In the genomic region with DNA sequence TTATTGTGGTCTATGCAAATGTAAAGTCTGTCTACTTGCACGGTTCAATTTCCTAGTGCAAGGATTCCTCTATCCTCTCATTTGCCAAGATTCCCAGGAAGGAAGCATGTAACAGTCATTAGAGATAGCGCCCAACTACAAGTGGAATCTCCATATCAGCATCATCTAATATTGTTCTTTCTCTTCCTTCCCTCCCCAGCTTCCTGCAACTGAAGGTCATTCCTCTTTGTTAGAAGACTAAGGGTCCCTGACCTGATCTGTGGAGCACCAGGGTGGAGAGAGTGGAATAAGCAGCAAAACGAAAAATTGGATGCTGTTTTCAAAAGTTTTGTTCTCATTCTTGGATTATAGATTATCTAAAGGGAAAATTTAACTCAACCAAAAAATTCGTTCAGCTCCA, we compare ENCODE assay signal across 23 cellular contexts.
DNase-seq lines count a peak whose midpoint lies in the region; ATAC-seq, FAIRE-seq and TF ChIP-seq lines count a peak whose summit lies in the region.
"Had no signal": no experiment of that assay in that cellular context is flagged by ENCODE, and none has a peak within 500 bp of the region (broad histone marks: within the 10 kb centered on the region; RNA-seq: fewer than 3 reads in every experiment).

No MANE protein-coding gene starts in this region.

- no peaks in the 10 kb centered on the region for H3K9me3 ChIP-seq in liver (ENCODE audit: control insufficient read depth in 4 of 4, low read length in 3 of 4)
- no peaks in the 10 kb centered on the region for H3K9me3 ChIP-seq in HepG2 (ENCODE audit: low read length)
- H3K9me3 ChIP-seq in right lobe of liver = no peaks in the 10 kb centered on the region
- H3K9me3 ChIP-seq in spleen = no peaks in the 10 kb centered on the region
- H3K9me3 ChIP-seq: BLaER1, Caco-2 had no signal

- H2AFZ ChIP-seq in HepG2 (ENCODE audit: low read length) = no peak overlapping the region
- H2AFZ ChIP-seq: GM23338 had no signal

- no peaks in the 10 kb centered on the region for H3K36me3 ChIP-seq in liver (ENCODE audit: control insufficient read depth in 4 of 4, insufficient read depth in 3 of 4, low read depth in 1 of 4, low read length in 3 of 4)
- H3K36me3 ChIP-seq in HepG2 (replicated peaks in 1 of 2; ENCODE audit: control insufficient read depth in 1 of 2, insufficient read depth in 2 of 2, low read length in 2 of 2) = no peaks in the 10 kb centered on the region
- H3K36me3 ChIP-seq in right lobe of liver = no peaks in the 10 kb centered on the region
- no peaks in the 10 kb centered on the region for H3K36me3 ChIP-seq in spleen
- H3K36me3 ChIP-seq: BLaER1 had no signal

- POLR2A ChIA-PET in HepG2 (lab: Yijun Ruan, JAX) = no interaction called here

- H3K9ac ChIP-seq in liver (ENCODE audit: low read depth in 1 of 2, low read length in 2 of 2) (no peak overlapping the region), HepG2 (ENCODE audit: insufficient read depth, low read depth, low read length) (no peak overlapping the region)
- H3K9ac ChIP-seq: BLaER1 had no signal

- CTCF ChIA-PET in HepG2 (lab: Yijun Ruan, JAX; ENCODE audit: low intra/inter-chr PET ratio, low total read pairs) = no interaction called here

- H3K27me3 ChIP-seq in liver (ENCODE audit: control insufficient read depth in 4 of 4, insufficient read depth in 4 of 4, low read length in 3 of 4) = no peaks in the 10 kb centered on the region
- no peaks in the 10 kb centered on the region for H3K27me3 ChIP-seq in HepG2 (ENCODE audit: control insufficient read depth in 1 of 2, insufficient read depth in 2 of 2, low read length in 2 of 2)
- H3K27me3 ChIP-seq in right lobe of liver = no peaks in the 10 kb centered on the region
- no peaks in the 10 kb centered on the region for H3K27me3 ChIP-seq in spleen (replicated peaks in 1 of 7)
- H3K27me3 ChIP-seq: BLaER1 had no signal

- in situ Hi-C loops in HepG2 (cut with HindIII; ENCODE audit: extremely low pct_ligation_motif_present, low pct_unique_long_range_greater_than_20kb) = no loop called here

- no TSS peak for BruUV-seq in HepG2 (replicated peaks; lab: Mats Ljungman, UMichigan)

- TF ChIP-seq POLR2A in HepG2 (IDR thresholded peaks at IDR 0.05; ENCODE audit: insufficient read depth in 1 of 2, low read depth in 2 of 2, low read length in 2 of 2) (no peak), right lobe of liver (IDR thresholded peaks at IDR 0.05) (no peak), spleen (IDR thresholded peaks at IDR 0.05) (no peak)

- 56% methylated on average over 4 of the region's 4 CpGs for WGBS in liver
- 1% methylated on average over 4 of the region's 4 CpGs for WGBS in HepG2 (ENCODE audit: low lambda C conversion rate)
- 45% methylated on average over 4 of the region's 4 CpGs for WGBS in right lobe of liver (ENCODE audit: insufficient coverage, low coverage, low lambda C conversion rate, missing lambda C conversion rate)
- WGBS in spleen, 5 donors = 50 to 66% (median 56%) methylated on average over 4 of the region's 4 CpGs

- peak in 1 of 2 donors; percentile 11 for TF ChIP-seq RAD21 in liver (IDR thresholded peaks at IDR 0.05)
- no peak for TF ChIP-seq RAD21 in HepG2 (CRISPR knock-in tag; IDR thresholded peaks at IDR 0.05)

- DNase-seq in DMS 273 (lab: John Stamatoyannopoulos, UW; ENCODE audit: unreplicated experiment) (peak; percentile 23), DMS 273 treated with DMSO at 0.1 percent for 48 hours (lab: John Stamatoyannopoulos, UW) (no peak), HepG2 (ENCODE audit: low spot score) (no peak), right lobe of liver (no peak), spleen (no peak), SIG-M5 treated with dmso at 0.1 percent for 504 hours (lab: John Stamatoyannopoulos, UW; ENCODE audit: unreplicated experiment) (no peak), mesenteric fat pad (ENCODE audit: low spot score) (no peak)
- DNase-seq: Caco-2; CD4-positive, CD25-positive, alpha-beta regulatory T cell; CD8-positive, alpha-beta T cell; DMS53; DMS79 treated with DMSO at 0.1 percent for 48 hours; GF-D8; HCEC 1CT had no signal

- no peak for TF ChIP-seq EP300 in HepG2 (IDR thresholded peaks at IDR 0.05; ENCODE audit: low read depth in 2 of 2, low read length in 2 of 2)
- TF ChIP-seq EP300 in HepG2 (CRISPR knock-in tag; IDR thresholded peaks at IDR 0.05; ENCODE audit: borderline replicate concordance) = no peak

- H3K4me1 ChIP-seq in liver (ENCODE audit: control insufficient read depth in 4 of 4, insufficient read depth in 4 of 4, low read length in 3 of 4) = no peaks in the 10 kb centered on the region
- peaks cover 8% of the 10 kb centered on the region; the same call in 1 of the 2 replicates for H3K4me1 ChIP-seq in HepG2 (ENCODE audit: insufficient read depth, low read length)
- H3K4me1 ChIP-seq in right lobe of liver = no peaks in the 10 kb centered on the region
- H3K4me1 ChIP-seq in spleen = peaks cover 0 to 40% (median 9%) of the 10 kb centered on the region in 6 donors
- H3K4me1 ChIP-seq: BLaER1 had no signal

- H3K79me2 ChIP-seq in HepG2 (ENCODE audit: insufficient read depth, low read length) = no peaks in the 10 kb centered on the region

- H3K4me3 ChIP-seq in liver (ENCODE audit: low read depth in 1 of 3, low read length in 3 of 3) (no peak overlapping the region), HepG2 (replicated peaks in 1 of 3; ENCODE audit: insufficient read depth in 1 of 3, low read depth in 2 of 3, low read length in 3 of 3) (no peak overlapping the region), right lobe of liver (no peak overlapping the region), spleen (no peak overlapping the region)
- H3K4me3 ChIP-seq: BLaER1, GM23338 had no signal

- no peak for ATAC-seq in HepG2
- peak; percentile 14 to 53 (median 26) for ATAC-seq in right lobe of liver
- ATAC-seq: CD8-positive, alpha-beta T cell; GM23338 had no signal

- TF ChIP-seq CTCF in liver (IDR thresholded peaks at IDR 0.05; ENCODE audit: low read depth, low read length, missing input control) (no peak), HepG2 (CRISPR knock-in tag; IDR thresholded peaks at IDR 0.05) (no peak), right lobe of liver (IDR thresholded peaks at IDR 0.05) (no peak), spleen (IDR thresholded peaks at IDR 0.05 in 8 of 11, conservative IDR thresholded peaks at IDR 0.05 in 3 of 11) (no peak)

- H3K27ac ChIP-seq in liver (ENCODE audit: low read depth in 1 of 2, low read length in 2 of 2) (no peak overlapping the region), HepG2 (ENCODE audit: extremely low read length, insufficient read depth, low read length) (no peak overlapping the region), right lobe of liver (no peak overlapping the region), spleen (peak overlapping the region in 7 of 8 donors; percentile 53 to 83 (median 73))
- H3K27ac ChIP-seq: 22Rv1, BLaER1, C4-2B had no signal

- H4K20me1 ChIP-seq in HepG2 (ENCODE audit: insufficient read depth, low read length) = no peaks in the 10 kb centered on the region
- H4K20me1 ChIP-seq: BLaER1 had no signal

- no peak for FAIRE-seq in HepG2 (lab: Jason Lieb, UNC)
- FAIRE-seq: A204.1, GM12891, GM18507, H54 had no signal

- intact Hi-C loops in HepG2 (cut with micrococcal nuclease; ENCODE audit: unreplicated experiment) = no loop called here
- intact Hi-C loops in right lobe of liver (cut with DNase I) = no loop called here
- intact Hi-C loops in spleen (cut with DNase I; ENCODE audit: low total_unique reads) = no loop called here

- no peak overlapping the region for H3K4me2 ChIP-seq in HepG2 (ENCODE audit: low read depth, low read length)
- H3K4me2 ChIP-seq: BLaER1, GM23338 had no signal

TF ChIP-seq in liver, 16 proteins besides CTCF, POLR2A, EP300 and RAD21 (continues in another document):
- no peak for TF ChIP-seq RXRA (IDR thresholded peaks at IDR 0.05)
- no peak for TF ChIP-seq GABPA (IDR thresholded peaks at IDR 0.05 in 1 of 2, conservative IDR thresholded peaks at IDR 0.05 in 1 of 2)
- peak; percentile 69 for TF ChIP-seq NR2F2 (IDR thresholded peaks at IDR 0.05)
- TF ChIP-seq FOXA2 (IDR thresholded peaks at IDR 0.05) = no peak

TF ChIP-seq in HepG2, 621 proteins besides CTCF, POLR2A, EP300 and RAD21:
- no peak for TF ChIP-seq FOXA3 (CRISPR knock-in tag; IDR thresholded peaks at IDR 0.05)
- no peak for TF ChIP-seq JARID2 (CRISPR knock-in tag; IDR thresholded peaks at IDR 0.05; ENCODE audit: insufficient replicate concordance)
- TF ChIP-seq SUZ12 (IDR thresholded peaks at IDR 0.05; ENCODE audit: low read depth, low read length) = no peak
- TF ChIP-seq ZIK1 (CRISPR knock-in tag; IDR thresholded peaks at IDR 0.05; ENCODE audit: borderline replicate concordance, low read depth) = no peak
- no peak for TF ChIP-seq SOX6 (IDR thresholded peaks at IDR 0.05)
- no peak for TF ChIP-seq SOX6 (CRISPR knock-in tag; IDR thresholded peaks at IDR 0.05)
- TF ChIP-seq ZNF451 (CRISPR knock-in tag; IDR thresholded peaks at IDR 0.05) = no peak
- TF ChIP-seq, protein P1, sequence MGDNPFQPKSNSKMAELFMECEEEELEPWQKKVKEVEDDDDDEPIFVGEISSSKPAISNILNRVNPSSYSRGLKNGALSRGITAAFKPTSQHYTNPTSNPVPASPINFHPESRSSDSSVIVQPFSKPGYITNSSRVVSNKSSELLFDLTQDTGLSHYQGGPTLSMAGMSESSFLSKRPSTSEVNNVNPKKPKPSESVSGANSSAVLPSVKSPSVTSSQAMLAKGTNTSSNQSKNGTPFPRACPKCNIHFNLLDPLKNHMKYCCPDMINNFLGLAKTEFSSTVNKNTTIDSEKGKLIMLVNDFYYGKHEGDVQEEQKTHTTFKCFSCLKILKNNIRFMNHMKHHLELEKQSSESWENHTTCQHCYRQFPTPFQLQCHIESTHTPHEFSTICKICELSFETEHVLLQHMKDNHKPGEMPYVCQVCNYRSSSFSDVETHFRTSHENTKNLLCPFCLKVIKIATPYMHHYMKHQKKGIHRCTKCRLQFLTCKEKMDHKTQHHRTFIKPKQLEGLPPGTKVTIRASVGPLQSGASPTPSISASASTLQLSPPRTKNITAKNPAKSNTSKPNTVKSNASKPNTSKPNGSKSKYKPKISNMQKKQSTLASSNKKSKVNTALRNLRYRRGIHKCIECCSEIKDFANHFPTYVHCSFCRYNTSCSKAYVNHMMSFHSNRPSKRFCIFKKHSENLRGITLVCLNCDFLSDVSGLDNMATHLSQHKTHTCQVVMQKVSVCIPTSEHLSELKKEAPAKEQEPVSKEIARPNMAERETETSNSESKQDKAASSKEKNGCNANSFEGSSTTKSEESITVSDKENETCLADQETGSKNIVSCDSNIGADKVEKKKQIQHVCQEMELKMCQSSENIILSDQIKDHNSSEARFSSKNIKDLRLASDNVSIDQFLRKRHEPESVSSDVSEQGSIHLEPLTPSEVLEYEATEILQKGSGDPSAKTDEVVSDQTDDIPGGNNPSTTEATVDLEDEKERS (CRISPR knock-in tag; IDR thresholded peaks at IDR 0.05) = no peak
- no peak for TF ChIP-seq SIX1 (CRISPR knock-in tag; IDR thresholded peaks at IDR 0.05; ENCODE audit: borderline replicate concordance)
- TF ChIP-seq TAF15 (IDR thresholded peaks at IDR 0.05; ENCODE audit: low read depth, low read length, poor library complexity, severe bottlenecking) = no peak
- no peak for TF ChIP-seq ISL2 (CRISPR knock-in tag; IDR thresholded peaks at IDR 0.05)

Comparison
In these comparisons a context has a peak if more than half of its experiments do, and no peak if none do; other contexts are left out.
1. H3K27ac ChIP-seq: peak in spleen (7 of 8); none in liver (0 of 2), HepG2 (single experiment) and right lobe of liver (0 of 3).